ENCODE assay signal across 33 cellular contexts in genomic region chr10:132899054-132899750, GRCh38. TPM values are rescaled to one million over a fixed set of nuclear protein-coding genes. Genes with fewer than 3 reads are reported as not detected.
A peak's percentile ranks its signal among the peaks of the same experiment; 100 is the strongest.
DNase-seq lines count a peak whose midpoint lies in the region; ATAC-seq, FAIRE-seq and TF ChIP-seq lines count a peak whose summit lies in the region.
"Had no signal": no experiment of that assay in that cellular context is flagged by ENCODE, and none has a peak within 500 bp of the region (broad histone marks: within the 10 kb centered on the region; RNA-seq: fewer than 3 reads in every experiment).

No MANE protein-coding gene starts in this region.

- no peaks in the 10 kb centered on the region for H4K20me1 ChIP-seq in HepG2 (ENCODE audit: insufficient read depth, low read length)

- no peaks in the 10 kb centered on the region for H3K4me1 Mint-ChIP-seq in glutamatergic neuron (ENCODE audit: low read depth, unreplicated experiment)
- H3K4me1 Mint-ChIP-seq in naive thymus-derived CD4-positive, alpha-beta T cell = peaks cover 0 to 2% (median 0%) of the 10 kb centered on the region in 7 donors

- TF ChIP-seq RAD21 in HepG2 (CRISPR knock-in tag; IDR thresholded peaks at IDR 0.05) = no peak

- BruUV-seq in HepG2 (replicated peaks; lab: Mats Ljungman, UMichigan) = no TSS peak

- no peak overlapping the region for H3K9ac ChIP-seq in HepG2 (ENCODE audit: insufficient read depth, low read depth, low read length)

- H3K27me3 ChIP-seq in right lobe of liver (no peaks in the 10 kb centered on the region), HepG2 (ENCODE audit: control insufficient read depth in 1 of 2, insufficient read depth in 2 of 2, low read length in 2 of 2) (peaks cover 4 to 55% of the 10 kb centered on the region in 2 experiments), upper lobe of right lung (peaks cover under 1% of the 10 kb centered on the region)
- H3K27me3 ChIP-seq in naive thymus-derived CD4-positive, alpha-beta T cell (ENCODE audit: control insufficient read depth in 2 of 2, insufficient read depth in 2 of 2, low read length in 2 of 2) = no peaks in the 10 kb centered on the region
- H3K27me3 ChIP-seq: body of pancreas, pancreas, tibial nerve had no signal

- WGBS in right lobe of liver (ENCODE audit: insufficient coverage, low coverage, low lambda C conversion rate, missing lambda C conversion rate) = no CpG with 5 or more reads among the region's 30 CpGs
- 22% methylated on average over 15 of the region's 30 CpGs for WGBS in HepG2 (ENCODE audit: low lambda C conversion rate)

- no peak overlapping the region for H3K27ac ChIP-seq in right lobe of liver
- no peak overlapping the region for H3K27ac ChIP-seq in HepG2 (ENCODE audit: extremely low read length, insufficient read depth, low read length)
- no peak overlapping the region for H3K27ac ChIP-seq in naive thymus-derived CD4-positive, alpha-beta T cell (ENCODE audit: low read depth, low read length)
- H3K27ac ChIP-seq in upper lobe of right lung = no peak overlapping the region
- H3K27ac ChIP-seq: body of pancreas, esophagus muscularis mucosa, pancreas, PC-9, tibial nerve had no signal

- no peak overlapping the region for H3K4me2 ChIP-seq in HepG2 (ENCODE audit: low read depth, low read length)
- H3K4me2 ChIP-seq: PC-9 had no signal

- no peak overlapping the region for H3K4me3 Mint-ChIP-seq in glutamatergic neuron (ENCODE audit: unreplicated experiment)
- H3K4me3 Mint-ChIP-seq in naive thymus-derived CD4-positive, alpha-beta T cell = no peak overlapping the region
- H3K4me3 Mint-ChIP-seq: nephron; T-helper 2 cell treated with Interferon-gamma antibody and Interleukin-4, amounts not matched to agents 5 μg/mL and 100 μg/mL, for 36 hours had no signal

- CTCF ChIA-PET in HepG2 (lab: Yijun Ruan, JAX; ENCODE audit: low intra/inter-chr PET ratio, low total read pairs) = no interaction called here
- CTCF ChIA-PET in naive thymus-derived CD4-positive, alpha-beta T cell (lab: Charles Lee) = no interaction called here

- H3K9me3 ChIP-seq in right lobe of liver (no peaks in the 10 kb centered on the region), HepG2 (ENCODE audit: low read length) (no peaks in the 10 kb centered on the region), upper lobe of right lung (no peaks in the 10 kb centered on the region)
- H3K9me3 ChIP-seq in naive thymus-derived CD4-positive, alpha-beta T cell (ENCODE audit: control insufficient read depth in 2 of 3, low read length in 3 of 3) = no peaks in the 10 kb centered on the region
- H3K9me3 ChIP-seq: body of pancreas, pancreas had no signal

- ATAC-seq in right lobe of liver (peak in 1 of 4 donors; percentile 18), HepG2 (no peak; the same call in 2 of the 3 replicates), upper lobe of right lung (peak; percentile 42), HG02610 (IDR thresholded peaks at IDR 0.05; ENCODE audit: unreplicated experiment) (no peak)
- peak; percentile 14 for ATAC-seq in naive thymus-derived CD4-positive, alpha-beta T cell
- ATAC-seq: body of pancreas, K562, pancreas had no signal

- H3K9me3 Mint-ChIP-seq in glutamatergic neuron (ENCODE audit: unreplicated experiment) = peaks cover 10% of the 10 kb centered on the region
- H3K9me3 Mint-ChIP-seq in naive thymus-derived CD4-positive, alpha-beta T cell = peaks cover 0 to 8% (median 0%) of the 10 kb centered on the region in 11 donors
- H3K9me3 Mint-ChIP-seq: T-helper 2 cell treated with Interferon-gamma antibody and Interleukin-4, amounts not matched to agents 5 μg/mL and 100 μg/mL, for 36 hours had no signal

- H3K4me1 ChIP-seq in right lobe of liver = no peaks in the 10 kb centered on the region
- H3K4me1 ChIP-seq in HepG2 (ENCODE audit: insufficient read depth, low read length) = no peaks in the 10 kb centered on the region
- no peaks in the 10 kb centered on the region for H3K4me1 ChIP-seq in naive thymus-derived CD4-positive, alpha-beta T cell (ENCODE audit: control insufficient read depth in 2 of 2, insufficient read depth in 2 of 2, low read length in 2 of 2)
- H3K4me1 ChIP-seq in upper lobe of right lung = no peaks in the 10 kb centered on the region
- H3K4me1 ChIP-seq: body of pancreas, esophagus muscularis mucosa, pancreas, tibial nerve had no signal

- intact Hi-C loops in right lobe of liver (cut with DNase I) (no loop called here), HepG2 (cut with micrococcal nuclease; ENCODE audit: unreplicated experiment) (loop anchor here (10.0 kb wide), 1 partner anchor 244 kb away; no protein-coding TSS in a partner anchor), upper lobe of right lung (cut with DNase I) (no loop called here)
- intact Hi-C loops in naive thymus-derived CD4-positive, alpha-beta T cell (cut with micrococcal nuclease) = no loop called here

- no peak overlapping the region for H3K27ac Mint-ChIP-seq in glutamatergic neuron (ENCODE audit: unreplicated experiment)
- H3K27ac Mint-ChIP-seq in naive thymus-derived CD4-positive, alpha-beta T cell = no peak overlapping the region
- H3K27ac Mint-ChIP-seq: nephron; T-helper 2 cell treated with Interferon-gamma antibody and Interleukin-4, amounts not matched to agents 5 μg/mL and 100 μg/mL, for 36 hours had no signal

- H3K79me2 ChIP-seq in HepG2 (ENCODE audit: insufficient read depth, low read length) = no peaks in the 10 kb centered on the region

- TF ChIP-seq EP300 in HepG2 (IDR thresholded peaks at IDR 0.05; ENCODE audit: low read depth in 2 of 2, low read length in 2 of 2) = no peak
- TF ChIP-seq EP300 in HepG2 (CRISPR knock-in tag; IDR thresholded peaks at IDR 0.05; ENCODE audit: borderline replicate concordance) = no peak

- TF ChIP-seq POLR2A in right lobe of liver (IDR thresholded peaks at IDR 0.05) (no peak), HepG2 (IDR thresholded peaks at IDR 0.05; ENCODE audit: insufficient read depth in 1 of 2, low read depth in 2 of 2, low read length in 2 of 2) (no peak)

- POLR2A ChIA-PET in HepG2 (lab: Yijun Ruan, JAX) = no interaction called here
- POLR2A ChIA-PET in naive thymus-derived CD4-positive, alpha-beta T cell (lab: Charles Lee) = no interaction called here

- in situ Hi-C loops in HepG2 (cut with HindIII; ENCODE audit: extremely low pct_ligation_motif_present, low pct_unique_long_range_greater_than_20kb) = loop anchor here (10.0 kb wide), 1 partner anchor 244 kb away; no protein-coding TSS in a partner anchor

- peak; percentile 9 to 33 (median 32) for DNase-seq in right lobe of liver
- DNase-seq in HepG2 (ENCODE audit: low spot score) = no peak
- DNase-seq in glutamatergic neuron = peak; percentile 9
- DNase-seq in naive thymus-derived CD4-positive, alpha-beta T cell = no peak
- DNase-seq in upper lobe of right lung = peak; percentile 57
- DNase-seq in NK-92 treated with Interleukin-12 subunit alpha and Interleukin-12 subunit beta, amount 100 ng/mL, for 24 hours (lab: John Stamatoyannopoulos, UW) = no peak
- no peak for DNase-seq in NCI-H128 (lab: John Stamatoyannopoulos, UW; ENCODE audit: unreplicated experiment)
- DNase-seq: activated CD4-positive, alpha-beta T cell treated with anti-CD3 and anti-CD28 coated beads for 48 hours; activated CD8-positive, alpha-beta memory T cell treated with anti-CD3 and anti-CD28 coated beads for 24 hours; activated gamma-delta T cell treated with Interleukin-2 at 50 U/mL for 16 hours; activated T-cell treated with anti-CD3 and anti-CD28 coated beads, Interleukin-2, amount 50 U/mL, for 1 hour; foreskin fibroblast; GOT3; NCI-H1092 treated with DMSO at 0.1 percent for 48 hours; NCI-H187; NCI-H2171 treated with DMSO at 0.1 percent for 48 hours; NCI-H510A treated with DMSO at 0.1 percent for 48 hours; PC-9; retina; SHP77 treated with DMSO at 0.1 percent for 48 hours; stimulated activated CD8-positive, alpha-beta memory T cell treated with anti-CD3 and anti-CD28 coated beads, Interleukin-4, amount 100 ng/mL, for 48 hours had no signal

- H3K36me3 Mint-ChIP-seq in glutamatergic neuron (ENCODE audit: unreplicated experiment) = peaks cover 21% of the 10 kb centered on the region
- no peaks in the 10 kb centered on the region for H3K36me3 Mint-ChIP-seq in naive thymus-derived CD4-positive, alpha-beta T cell

- H3K4me3 ChIP-seq in right lobe of liver = no peak overlapping the region
- H3K4me3 ChIP-seq in HepG2 (replicated peaks in 1 of 3; ENCODE audit: insufficient read depth in 1 of 3, low read depth in 2 of 3, low read length in 3 of 3) = no peak overlapping the region
- no peak overlapping the region for H3K4me3 ChIP-seq in naive thymus-derived CD4-positive, alpha-beta T cell (ENCODE audit: low read length)
- H3K4me3 ChIP-seq in upper lobe of right lung = no peak overlapping the region
- H3K4me3 ChIP-seq: body of pancreas, esophagus muscularis mucosa, K562, pancreas, PC-9, tibial nerve had no signal

- no peak for TF ChIP-seq CTCF in right lobe of liver (IDR thresholded peaks at IDR 0.05)
- TF ChIP-seq CTCF in HepG2 (CRISPR knock-in tag; IDR thresholded peaks at IDR 0.05) = no peak
- no peak for TF ChIP-seq CTCF in glutamatergic neuron (IDR thresholded peaks at IDR 0.05; ENCODE audit: partially characterized antibody, unreplicated experiment)
- TF ChIP-seq CTCF in upper lobe of right lung (IDR thresholded peaks at IDR 0.05) = no peak

- H3K36me3 ChIP-seq in right lobe of liver (no peaks in the 10 kb centered on the region), HepG2 (replicated peaks in 1 of 2; ENCODE audit: control insufficient read depth in 1 of 2, insufficient read depth in 2 of 2, low read length in 2 of 2) (no peaks in the 10 kb centered on the region), upper lobe of right lung (no peaks in the 10 kb centered on the region)
- no peaks in the 10 kb centered on the region for H3K36me3 ChIP-seq in naive thymus-derived CD4-positive, alpha-beta T cell (ENCODE audit: control insufficient read depth in 2 of 3, insufficient read depth in 3 of 3, low read length in 3 of 3)
- H3K36me3 ChIP-seq: esophagus muscularis mucosa, pancreas, tibial nerve had no signal

- peaks cover 2% of the 10 kb centered on the region for H3K27me3 Mint-ChIP-seq in glutamatergic neuron (ENCODE audit: unreplicated experiment)
- H3K27me3 Mint-ChIP-seq in naive thymus-derived CD4-positive, alpha-beta T cell = peaks cover 6 to 26% (median 14%) of the 10 kb centered on the region in 5 donors

- no peak overlapping the region for H2AFZ ChIP-seq in HepG2 (ENCODE audit: low read length)
- H2AFZ ChIP-seq: PC-9 had no signal

- no peak for FAIRE-seq in HepG2 (lab: Jason Lieb, UNC)
- FAIRE-seq: endometrium, GM12891, HTR-8/SVneo, islet of Langerhans, K562, pancreas had no signal

RNA-seq across cellular contexts. Expression of gene CFAP46, which starts 43.2 kb away (rescaled TPM):
- under 1 TPM; 0.16 to 0.67 (median 0.32) TPM for total RNA-seq in right lobe of liver
- 0.74 and 0.84 TPM in 2 replicates for total RNA-seq in HepG2 (2016; rRNA removed; fragmentation: Illumina TruSeq; extraction: Trizol)
- total RNA-seq in HepG2 (2016; cell fraction: cytosol; rRNA removed; fragmentation: Illumina TruSeq; extraction: Trizol; ENCODE audit: low read depth) = not detected in 2 replicates
- total RNA-seq in HepG2 (2016; cell fraction: insoluble cytoplasmic fraction; rRNA removed; fragmentation: Illumina TruSeq; extraction: Trizol) = 0.87 and 1.1 TPM in 2 replicates
- total RNA-seq in HepG2 (2016; cell fraction: membrane; rRNA removed; fragmentation: Illumina TruSeq; extraction: Trizol) = 0.21 and 0.34 TPM in 2 replicates
- total RNA-seq in HepG2 (2016; cell fraction: nucleus; rRNA removed; fragmentation: Illumina TruSeq; extraction: Trizol) = 0.53 and 1.3 TPM in 2 replicates
- polyA plus RNA-seq in HepG2 (2011; rRNA removed) = 0.10 and 0.24 TPM in 2 replicates
- polyA plus RNA-seq in HepG2 (2011; cell fraction: cytosol; rRNA removed) = 0.13 and 0.19 TPM in 2 replicates
- polyA plus RNA-seq in HepG2 (2011; cell fraction: nucleus; rRNA removed) = 0.05 and 0.27 TPM in 2 replicates
- polyA plus RNA-seq in HepG2 (2012) = 0.12 and 0.16 TPM in 2 replicates
- 0.18 and 0.26 TPM in 2 replicates for polyA plus RNA-seq in HepG2 (2016; cell fraction: cytosol; fragmentation: Illumina TruSeq; extraction: Trizol; ENCODE audit: low read depth)
- polyA plus RNA-seq in HepG2 (2016; cell fraction: insoluble cytoplasmic fraction; fragmentation: Illumina TruSeq; extraction: Trizol; ENCODE audit: low read depth) = 0.86 and 1.2 TPM in 2 replicates
- 0.33 and 0.34 TPM in 2 replicates for polyA plus RNA-seq in HepG2 (2016; cell fraction: membrane; fragmentation: Illumina TruSeq; extraction: Trizol; ENCODE audit: low read depth)
- polyA plus RNA-seq in HepG2 (2016; cell fraction: nucleus; fragmentation: Illumina TruSeq; extraction: Trizol; ENCODE audit: insufficient read depth, low read depth) = 0.60 and 0.65 TPM in 2 replicates
- polyA minus RNA-seq in HepG2 (2011; rRNA and poly(A)+ RNA removed; ENCODE audit: low replicate concordance) = 0.06 TPM in 1 of 2 replicates, not detected in the other
- polyA minus RNA-seq in HepG2 (2011; cell fraction: cytosol; rRNA and poly(A)+ RNA removed) = not detected in 2 replicates
- 0.26 TPM in 1 of 2 replicates, not detected in the other for polyA minus RNA-seq in HepG2 (2011; cell fraction: nucleus; rRNA and poly(A)+ RNA removed)
- total RNA-seq in glutamatergic neuron (ENCODE audit: unreplicated experiment) = 5.2 TPM
- under 1 TPM in 1 of 5 experiments, not detected in 4; 0.05 TPM for total RNA-seq in naive thymus-derived CD4-positive, alpha-beta T cell
- not detected for polyA plus RNA-seq in naive thymus-derived CD4-positive, alpha-beta T cell
- total RNA-seq in upper lobe of right lung = 0.52 TPM
- total RNA-seq: K562, PC-9 had no signal
- polyA plus RNA-seq: K562 had no signal

Comparison
In these comparisons a context has a peak if more than half of its experiments do, and no peak if none do; other contexts are left out.
1. DNase-seq: peak in right lobe of liver (3 of 3), glutamatergic neuron (single experiment) and upper lobe of right lung (single experiment); none in HepG2 (single experiment), naive thymus-derived CD4-positive, alpha-beta T cell (0 of 9), NK-92 treated with Interleukin-12 subunit alpha and Interleukin-12 subunit beta, amount 100 ng/mL, for 24 hours (single experiment) and NCI-H128 (single experiment).
2. ATAC-seq: peak in naive thymus-derived CD4-positive, alpha-beta T cell (single experiment) and upper lobe of right lung (single experiment); none in HepG2 (single experiment) and HG02610 (single experiment).